ENCODE assay signal across 18 cellular contexts in genomic region chr2:231525248-231526163, GRCh38. TPM values are rescaled to one million over a fixed set of nuclear protein-coding genes. Genes with fewer than 3 reads are reported as not detected.
DNase-seq lines count a peak whose midpoint lies in the region; ATAC-seq, FAIRE-seq and TF ChIP-seq lines count a peak whose summit lies in the region.
"Had no signal": no experiment of that assay in that cellular context is flagged by ENCODE, and none has a peak within 500 bp of the region (broad histone marks: within the 10 kb centered on the region; RNA-seq: fewer than 3 reads in every experiment).

No MANE protein-coding gene starts in this region.

- H3K9me3 ChIP-seq in BLaER1 treated with 17β-estradiol and CSF1 and Interleukin-3, amounts not matched to agents 10 nM and 100 nM (replicated peaks in 1 of 11), result peaks cover 0 to 24% (median 0%) of the 10 kb centered on the region in 11 experiments; a peak in 7 of 22 replicates
- no peaks in the 10 kb centered on the region for H3K9me3 ChIP-seq in kidney (ENCODE audit: control insufficient read depth in 1 of 2, low read length in 2 of 2)
- H3K9me3 ChIP-seq: BE2C, HAP-1 had no signal

- in situ Hi-C loops in G401 (cut with HindIII; ENCODE audit: low sequenced_read_pairs), result no loop called here

- no peak for TF ChIP-seq POLR2A in GM12891 (IDR thresholded peaks at IDR 0.05; ENCODE audit: low read depth, low read length)

- no peaks in the 10 kb centered on the region for H3K9me3 Mint-ChIP-seq in activated CD8-positive, alpha-beta T cell treated with anti-CD3 and anti-CD28 coated beads for 36 hours

- no peak for DNase-seq in GM12891 (ENCODE audit: insufficient read length, low spot score)
- peak; percentile 43 for DNase-seq in kidney
- peak; percentile 35 for DNase-seq in posterior vena cava (ENCODE audit: low spot score)
- no peak for DNase-seq in activated CD8-positive, alpha-beta T cell treated with anti-CD3 and anti-CD28 coated beads for 36 hours
- no peak for DNase-seq in G401 (ENCODE audit: low spot score)
- DNase-seq: BE2C, MV-4-11, NCI-H1417 treated with DMSO at 0.1 percent for 48 hours, NCI-H2029, NCI-H2171 treated with DMSO at 0.1 percent for 48 hours, NCI-H510A treated with DMSO at 0.1 percent for 48 hours, Right ventricle myocardium superior had no signal

- no peak overlapping the region for H3K4me3 Mint-ChIP-seq in activated CD8-positive, alpha-beta T cell treated with anti-CD3 and anti-CD28 coated beads for 36 hours

- H3K4me1 ChIP-seq in BLaER1 treated with 17β-estradiol and CSF1 and Interleukin-3, amounts not matched to agents 10 nM and 100 nM, result peaks cover 0 to 36% (median 26%) of the 10 kb centered on the region in 10 experiments; a peak in 14 of 20 replicates
- no peaks in the 10 kb centered on the region for H3K4me1 ChIP-seq in kidney (ENCODE audit: control insufficient read depth in 1 of 2, insufficient read depth in 1 of 2, low read depth in 1 of 2, low read length in 2 of 2)
- H3K4me1 ChIP-seq: BE2C had no signal

- no peaks in the 10 kb centered on the region for H3K36me3 ChIP-seq in BLaER1 treated with 17β-estradiol and CSF1 and Interleukin-3, amounts not matched to agents 10 nM and 100 nM
- no peaks in the 10 kb centered on the region for H3K36me3 ChIP-seq in kidney (ENCODE audit: control insufficient read depth in 1 of 2, insufficient read depth in 2 of 2, low read length in 2 of 2)
- H3K36me3 ChIP-seq: BE2C, HAP-1 had no signal

- TF ChIP-seq CTCF in kidney (IDR thresholded peaks at IDR 0.05; ENCODE audit: borderline replicate concordance, extremely low read depth, insufficient read depth), result no peak
- no peak for TF ChIP-seq CTCF in activated CD8-positive, alpha-beta T cell treated with anti-CD3 and anti-CD28 coated beads for 36 hours (IDR thresholded peaks at IDR 0.05)

- intact Hi-C loops in kidney (cut with DNase I), result no loop called here
- intact Hi-C loops in posterior vena cava (cut with DNase I), result no loop called here
- intact Hi-C loops in activated CD8-positive, alpha-beta T cell treated with anti-CD3 and anti-CD28 coated beads for 36 hours (cut with micrococcal nuclease), result no loop called here

- POLR2A ChIA-PET in activated CD8-positive, alpha-beta T cell treated with anti-CD3 and anti-CD28 coated beads for 36 hours (lab: Charles Lee), result interaction anchor here (0.8 to 1.7 kb wide), 5 partner anchors 8 to 62 kb away, joined by 3 to 6 read pairs (median 4); no protein-coding TSS in a partner anchor

- H3K27ac ChIP-seq in BLaER1 treated with 17β-estradiol and CSF1 and Interleukin-3, amounts not matched to agents 10 nM and 100 nM, result no peak overlapping the region
- H3K27ac ChIP-seq in kidney (ENCODE audit: low read depth in 2 of 2, low read length in 2 of 2), result no peak overlapping the region

- H3K36me3 Mint-ChIP-seq in activated CD8-positive, alpha-beta T cell treated with anti-CD3 and anti-CD28 coated beads for 36 hours (ENCODE audit: low read depth), result no peaks in the 10 kb centered on the region

- peaks cover 6 to 76% (median 9%) of the 10 kb centered on the region in 11 experiments; a peak in 18 of 22 replicates for H3K27me3 ChIP-seq in BLaER1 treated with 17β-estradiol and CSF1 and Interleukin-3, amounts not matched to agents 10 nM and 100 nM
- H3K27me3 ChIP-seq: BE2C had no signal

- no peak overlapping the region for H3K4me3 ChIP-seq in BLaER1 treated with 17β-estradiol and CSF1 and Interleukin-3, amounts not matched to agents 10 nM and 100 nM
- H3K4me3 ChIP-seq in kidney (ENCODE audit: low read length in 2 of 2), result no peak overlapping the region
- H3K4me3 ChIP-seq: HAP-1 had no signal

- peaks cover 0 to 19% (median 0%) of the 10 kb centered on the region in 11 experiments; a peak in 3 of 22 replicates for H4K20me1 ChIP-seq in BLaER1 treated with 17β-estradiol and CSF1 and Interleukin-3, amounts not matched to agents 10 nM and 100 nM

- ATAC-seq in activated CD8-positive, alpha-beta T cell treated with anti-CD3 and anti-CD28 coated beads for 36 hours, result no peak
- ATAC-seq in HG03521 (IDR thresholded peaks at IDR 0.05; ENCODE audit: unreplicated experiment), result no peak
- ATAC-seq: Panc1 had no signal

- H3K4me2 ChIP-seq in BLaER1 treated with 17β-estradiol and CSF1 and Interleukin-3, amounts not matched to agents 10 nM and 100 nM, result peak overlapping the region in 8 of 11 experiments; percentile 21 to 70 (median 57); a peak in 14 of 22 replicates

- H3K27ac Mint-ChIP-seq in activated CD8-positive, alpha-beta T cell treated with anti-CD3 and anti-CD28 coated beads for 36 hours, result no peak overlapping the region

- no peak overlapping the region for H3K9ac ChIP-seq in BLaER1 treated with 17β-estradiol and CSF1 and Interleukin-3, amounts not matched to agents 10 nM and 100 nM
- H3K9ac ChIP-seq in kidney (ENCODE audit: low read length in 2 of 2), result no peak overlapping the region

- H3K27me3 Mint-ChIP-seq in activated CD8-positive, alpha-beta T cell treated with anti-CD3 and anti-CD28 coated beads for 36 hours, result peaks cover 12% of the 10 kb centered on the region

- H3K4me1 Mint-ChIP-seq in activated CD8-positive, alpha-beta T cell treated with anti-CD3 and anti-CD28 coated beads for 36 hours (ENCODE audit: low read depth), result peaks cover 22% of the 10 kb centered on the region

- CTCF ChIA-PET in activated CD8-positive, alpha-beta T cell treated with anti-CD3 and anti-CD28 coated beads for 36 hours (lab: Charles Lee), result interaction anchor here (0.6 to 2.8 kb wide), 4 partner anchors 8 to 79 kb away, joined by 3 to 20 read pairs (median 6); no protein-coding TSS in a partner anchor

- peak; percentile 64 for FAIRE-seq in GM12891 (lab: Jason Lieb, UNC)
- FAIRE-seq in kidney (lab: Jason Lieb, UNC), result no peak

TF ChIP-seq in GM12891, 5 proteins besides CTCF, POLR2A, EP300 and RAD21:
- TF ChIP-seq POLR2AphosphoS5 (IDR thresholded peaks at IDR 0.05; ENCODE audit: low read depth, low read length), result no peak
- TF ChIP-seq TAF1 (IDR thresholded peaks at IDR 0.05; ENCODE audit: low read depth, low read length), result no peak
- TF ChIP-seq SPI1 (IDR thresholded peaks at IDR 0.05; ENCODE audit: low read depth, low read length), result no peak
- no peak for TF ChIP-seq POU2F2 (IDR thresholded peaks at IDR 0.05; ENCODE audit: low read depth, low read length)

RNA-seq across cellular contexts. Expression of gene NMUR1, which starts 4.7 kb away (rescaled TPM):
- polyA plus RNA-seq in GM12891 (2012; ENCODE audit: low read depth, missing spikeins), result 0.31 TPM
- 0.94 TPM for total RNA-seq in kidney
- 1.3 TPM for polyA plus RNA-seq in kidney (ENCODE audit: insufficient read depth, low read depth, low replicate concordance)
- 1 to 10 TPM; 5.3 to 7.4 TPM for total RNA-seq in posterior vena cava
- total RNA-seq in activated CD8-positive, alpha-beta T cell treated with anti-CD3 and anti-CD28 coated beads for 36 hours, result under 1 TPM in 1 of 2 experiments, not detected in 1; 0.09 TPM
- total RNA-seq in G401 (2014; rRNA removed; shearing (Covaris generic)), result not detected in 2 replicates
- total RNA-seq: HT-29 had no signal
- polyA plus RNA-seq: AG04450 had no signal

Comparison
In these comparisons a context has a peak if more than half of its experiments do, and no peak if none do; other contexts are left out.
1. DNase-seq: peak in kidney (single experiment) and posterior vena cava (single experiment); none in GM12891 (single experiment), activated CD8-positive, alpha-beta T cell treated with anti-CD3 and anti-CD28 coated beads for 36 hours (single experiment) and G401 (single experiment).